30 cellular contexts compared by ENCODE assay signal in genomic region chr7:134594877-134595276, GRCh38. TPM values are rescaled to one million over a fixed set of nuclear protein-coding genes. Genes with fewer than 3 reads are reported as not detected.
DNase-seq lines count a peak whose midpoint lies in the region; FAIRE-seq and TF ChIP-seq lines count a peak whose summit lies in the region.
"Had no signal": no experiment of that assay in that cellular context is flagged by ENCODE, and none has a peak within 500 bp of the region (broad histone marks: within the 10 kb centered on the region; RNA-seq: fewer than 3 reads in every experiment).

No MANE protein-coding gene starts in this region.

- no peak for TF ChIP-seq EP300 in H1 (IDR thresholded peaks at IDR 0.05; ENCODE audit: borderline replicate concordance in 1 of 2, low read depth in 2 of 2, low read length in 2 of 2)

- H3K4me3 ChIP-seq in ACC112 (ENCODE audit: low read depth, low read length) (no peak overlapping the region), PC-9 (no peak overlapping the region), H1 (ENCODE audit: extremely low read depth in 1 of 4, insufficient read depth in 2 of 4, low read depth in 3 of 4, low read length in 4 of 4) (no peak overlapping the region), rectal smooth muscle tissue (ENCODE audit: low read length) (no peak overlapping the region)
- no peak overlapping the region for H3K4me3 ChIP-seq in effector memory CD4-positive, alpha-beta T cell (ENCODE audit: insufficient read depth, low read depth, low read length, poor library complexity, severe bottlenecking)
- H3K4me3 ChIP-seq: lung, neural progenitor cell, psoas muscle had no signal

- H3K56ac ChIP-seq in H1 (replicated peaks; ENCODE audit: insufficient read length, low read depth, low read length) = no peak overlapping the region

- CTCF ChIA-PET in PC-9 (lab: Charles Lee) (no interaction called here), H1 (lab: Charles Lee; ENCODE audit: partially characterized antibody) (no interaction called here)

- TF ChIP-seq CTCF in PC-9 (conservative IDR thresholded peaks at IDR 0.05) = no peak
- TF ChIP-seq CTCF in H1 (IDR thresholded peaks at IDR 0.05; ENCODE audit: control extremely low read depth in 1 of 3, insufficient read depth in 1 of 3, low read depth in 1 of 3, low read length in 3 of 3) = no peak
- TF ChIP-seq CTCF in GM13976 (IDR thresholded peaks at IDR 0.05; ENCODE audit: borderline replicate concordance, control extremely low read depth, extremely low read depth, insufficient read depth, missing control alignments) = no peak

- BruUV-seq in PC-9 (replicated peaks; lab: Mats Ljungman, UMichigan) = no TSS peak

- H3K27me3 Mint-ChIP-seq in activated T-helper 2 cell treated with anti-CD3 and anti-CD28 coated beads, Interferon-gamma antibody, Interleukin-2, Interleukin-4, amounts not matched to agents 10 μg/mL and 5 μg/mL and 100 μg/mL, durations not matched to agents 14 hours and 24 hours and 36 hours (ENCODE audit: low read depth) = peaks cover 8% of the 10 kb centered on the region

- H4K8ac ChIP-seq in H1 (ENCODE audit: extremely low read depth, insufficient read depth, low read length) = no peak overlapping the region

- DNase-seq in PC-9 (no peak), H1 (ENCODE audit: low read depth in 1 of 2, low spot score in 2 of 2) (no peak), GM13976 (ENCODE audit: low spot score) (no peak), NCI-H446 treated with DMSO at 0.1 percent for 48 hours (lab: John Stamatoyannopoulos, UW) (no peak)
- no peak for DNase-seq in effector memory CD4-positive, alpha-beta T cell
- no peak for DNase-seq in activated T-helper 2 cell treated with anti-CD3 and anti-CD28 coated beads, Interferon-gamma antibody, Interleukin-2, Interleukin-4, amounts not matched to agents 10 μg/mL and 5 μg/mL and 100 μg/mL, durations not matched to agents 14 hours and 24 hours and 36 hours (ENCODE audit: low spot score)
- DNase-seq: activated CD4-positive, alpha-beta T cell treated with anti-CD3 and anti-CD28 coated beads, Interleukin-2, amount 50 U/mL, for 48 hours; activated CD4-positive, CD25-positive, alpha-beta regulatory T cell; activated CD8-positive, alpha-beta memory T cell treated with anti-CD3 and anti-CD28 coated beads, Interleukin-2, amount 50 U/mL, for 48 hours; activated naive CD8-positive, alpha-beta T cell treated with anti-CD3 and anti-CD28 coated beads for 36 hours; effector CD4-positive, alpha-beta T cell; NCI-H1092 treated with DMSO at 0.1 percent for 48 hours; NCI-H1930; NCI-H2227 treated with DMSO at 0.1 percent for 48 hours; NCI-H748 treated with DMSO at 0.1 percent for 48 hours; psoas muscle; RPMI8226; small intestine; stimulated activated CD4-positive, alpha-beta T cell treated with anti-CD3 and anti-CD28 coated beads, Interleukin-1b, Interleukin-23, amount 100 ng/mL, for 48 hours; T-helper 9 cell had no signal

- no peak overlapping the region for H4K5ac ChIP-seq in H1 (ENCODE audit: insufficient read length, low read depth, low read length)

- no peaks in the 10 kb centered on the region for H3K23me2 ChIP-seq in H1 (ENCODE audit: low read depth, low read length)

- no peak overlapping the region for H2BK12ac ChIP-seq in H1 (ENCODE audit: low read depth, low read length)

- H2BK5ac ChIP-seq in H1 (ENCODE audit: low read depth, low read length) = no peak overlapping the region

- H3K27ac Mint-ChIP-seq in activated T-helper 2 cell treated with anti-CD3 and anti-CD28 coated beads, Interferon-gamma antibody, Interleukin-2, Interleukin-4, amounts not matched to agents 10 μg/mL and 5 μg/mL and 100 μg/mL, durations not matched to agents 14 hours and 24 hours and 36 hours = no peak overlapping the region
- H3K27ac Mint-ChIP-seq: activated naive CD8-positive, alpha-beta T cell treated with anti-CD3 and anti-CD28 coated beads for 36 hours; activated T-helper 17 cell treated with anti-CD3 and anti-CD28 coated beads, Interleukin-2, amount 50 U/mL, for 72 hours; neural progenitor cell had no signal

- H3K18ac ChIP-seq in H1 (ENCODE audit: extremely low read depth, low read length) = no peak overlapping the region

- H3K4me1 ChIP-seq in ACC112 (ENCODE audit: control insufficient read depth, insufficient read depth, low read length, unreplicated experiment) (peaks cover 16% of the 10 kb centered on the region), PC-9 (replicated peaks; ENCODE audit: insufficient read depth) (peaks cover 57% of the 10 kb centered on the region), H1 (replicated peaks in 1 of 4; ENCODE audit: control insufficient read depth in 3 of 4, insufficient read depth in 4 of 4, low read length in 3 of 4) (0 out of 7 replicates have a peak, but pooled peaks cover 0 to 3% (median 0%) of the 10 kb centered on the region in 4 experiments), rectal smooth muscle tissue (ENCODE audit: control insufficient read depth, insufficient read depth, low read length) (peaks cover 5% of the 10 kb centered on the region)
- no peaks in the 10 kb centered on the region for H3K4me1 ChIP-seq in effector memory CD4-positive, alpha-beta T cell (ENCODE audit: control insufficient read depth, insufficient read depth, low read length, poor library complexity, severe bottlenecking)
- H3K4me1 ChIP-seq: neural progenitor cell had no signal

- H4K91ac ChIP-seq in H1 (replicated peaks; ENCODE audit: insufficient read length, low read length) = no peak overlapping the region

- no peak overlapping the region for H3K14ac ChIP-seq in H1 (ENCODE audit: insufficient read length)

- peaks cover 46% of the 10 kb centered on the region for H3F3A ChIP-seq in PC-9 (ENCODE audit: insufficient read depth, low read depth)

- H3K9ac ChIP-seq in H1 (replicated peaks in 1 of 4; ENCODE audit: extremely low read depth in 1 of 4, low read depth in 3 of 4, low read length in 3 of 4) = no peak overlapping the region
- H3K9ac ChIP-seq in rectal smooth muscle tissue (ENCODE audit: low read length) = no peak overlapping the region
- H3K9ac ChIP-seq: neural progenitor cell had no signal

- H3K9me3 ChIP-seq in PC-9 (ENCODE audit: insufficient read depth, low read depth) (peaks cover 37% of the 10 kb centered on the region), H1 (ENCODE audit: insufficient read depth in 2 of 2, low read depth in 1 of 2, low read length in 1 of 2) (no peaks in the 10 kb centered on the region)
- no peaks in the 10 kb centered on the region for H3K9me3 ChIP-seq in effector memory CD4-positive, alpha-beta T cell (ENCODE audit: control insufficient read depth, low read length)
- H3K9me3 ChIP-seq: psoas muscle had no signal

- H3K4ac ChIP-seq in H1 (replicated peaks; ENCODE audit: insufficient read length, low read depth, low read length) = no peak overlapping the region

- H3K79me2 ChIP-seq in ACC112 (ENCODE audit: control insufficient read depth, insufficient read depth, low read length, unreplicated experiment) (no peaks in the 10 kb centered on the region), PC-9 (ENCODE audit: low read depth) (no peaks in the 10 kb centered on the region), H1 (ENCODE audit: control insufficient read depth in 1 of 2, insufficient read depth in 2 of 2, low read length in 2 of 2) (no peaks in the 10 kb centered on the region)

- no peak for TF ChIP-seq POLR2A in H1 (IDR thresholded peaks at IDR 0.05; ENCODE audit: control extremely low read depth in 1 of 2, low read depth in 2 of 2, low read length in 2 of 2)

- TF ChIP-seq RAD21 in H1 (IDR thresholded peaks at IDR 0.05 in 1 of 2, conservative IDR thresholded peaks at IDR 0.05 in 1 of 2; ENCODE audit: low read depth in 2 of 2, low read length in 2 of 2) = no peak

- H2AK5ac ChIP-seq in H1 (ENCODE audit: low read depth, low read length) = no peak overlapping the region

- no peak overlapping the region for H2BK20ac ChIP-seq in H1 (ENCODE audit: low read length)

- H2BK120ac ChIP-seq in H1 (replicated peaks; ENCODE audit: low read depth, low read length) = no peak overlapping the region

- no peak overlapping the region for H3K4me3 Mint-ChIP-seq in activated T-helper 2 cell treated with anti-CD3 and anti-CD28 coated beads, Interferon-gamma antibody, Interleukin-2, Interleukin-4, amounts not matched to agents 10 μg/mL and 5 μg/mL and 100 μg/mL, durations not matched to agents 14 hours and 24 hours and 36 hours (ENCODE audit: low read depth)
- H3K4me3 Mint-ChIP-seq: activated naive CD8-positive, alpha-beta T cell treated with anti-CD3 and anti-CD28 coated beads for 36 hours; activated T-helper 17 cell treated with anti-CD3 and anti-CD28 coated beads, Interleukin-2, amount 50 U/mL, for 72 hours; neural progenitor cell had no signal

- no peak overlapping the region for H2BK15ac ChIP-seq in H1 (ENCODE audit: low read length)

- intact Hi-C loops in PC-9 (cut with micrococcal nuclease; ENCODE audit: unreplicated experiment) = loop anchor here (1.0 kb wide), 1 partner anchor 46 kb away; the partner anchor contains the start of gene AKR1B15
- intact Hi-C loops in activated T-helper 2 cell treated with anti-CD3 and anti-CD28 coated beads, Interferon-gamma antibody, Interleukin-2, Interleukin-4, amounts not matched to agents 10 μg/mL and 5 μg/mL and 100 μg/mL, durations not matched to agents 14 hours and 24 hours and 36 hours (cut with micrococcal nuclease) = no loop called here

- in situ Hi-C loops in GM13976 (cut with MboI; ENCODE audit: low sequenced_read_pairs, unreplicated experiment) = no loop called here

- H3K4me2 ChIP-seq in PC-9 (peak overlapping the region; percentile 51), H1 (ENCODE audit: insufficient read depth in 1 of 2, low read depth in 2 of 2, low read length in 2 of 2) (no peak overlapping the region)
- H3K4me2 ChIP-seq: neural progenitor cell had no signal

- H3K27ac ChIP-seq in ACC112 (ENCODE audit: low read depth, low read length) (peak overlapping the region; percentile 92), PC-9 (peak overlapping the region; percentile 95), H1 (ENCODE audit: low read depth, low read length) (no peak overlapping the region), rectal smooth muscle tissue (ENCODE audit: low read depth, low read length) (peak overlapping the region; percentile 83)
- no peak overlapping the region for H3K27ac ChIP-seq in effector memory CD4-positive, alpha-beta T cell (ENCODE audit: insufficient read depth, low read length, poor library complexity, severe bottlenecking)
- H3K27ac ChIP-seq: neural progenitor cell had no signal

- no peaks in the 10 kb centered on the region for H3K4me1 Mint-ChIP-seq in activated T-helper 2 cell treated with anti-CD3 and anti-CD28 coated beads, Interferon-gamma antibody, Interleukin-2, Interleukin-4, amounts not matched to agents 10 μg/mL and 5 μg/mL and 100 μg/mL, durations not matched to agents 14 hours and 24 hours and 36 hours (ENCODE audit: low read depth)
- H3K4me1 Mint-ChIP-seq: activated naive CD8-positive, alpha-beta T cell treated with anti-CD3 and anti-CD28 coated beads for 36 hours; activated T-helper 17 cell treated with anti-CD3 and anti-CD28 coated beads, Interleukin-2, amount 50 U/mL, for 72 hours had no signal

- no peak overlapping the region for H3K23ac ChIP-seq in H1 (ENCODE audit: insufficient read length)

- no peaks in the 10 kb centered on the region for H3K79me1 ChIP-seq in H1 (ENCODE audit: low read depth, low read length)

- POLR2A ChIA-PET in PC-9 (lab: Charles Lee; ENCODE audit: unreplicated experiment) (no interaction called here), H1 (lab: Charles Lee; ENCODE audit: partially characterized antibody) (no interaction called here)

- peaks cover 16% of the 10 kb centered on the region for H3K9me3 Mint-ChIP-seq in activated T-helper 2 cell treated with anti-CD3 and anti-CD28 coated beads, Interferon-gamma antibody, Interleukin-2, Interleukin-4, amounts not matched to agents 10 μg/mL and 5 μg/mL and 100 μg/mL, durations not matched to agents 14 hours and 24 hours and 36 hours

- H3K27me3 ChIP-seq in ACC112 (ENCODE audit: insufficient read depth, low read length) (no peaks in the 10 kb centered on the region), PC-9 (ENCODE audit: insufficient read depth, low read depth) (no peaks in the 10 kb centered on the region), H1 (replicated peaks in 1 of 4; ENCODE audit: control insufficient read depth in 3 of 4, extremely low read depth in 1 of 4, insufficient read depth in 3 of 4, low read length in 3 of 4) (no peaks in the 10 kb centered on the region), rectal smooth muscle tissue (ENCODE audit: control insufficient read depth, insufficient read depth, low read length) (no peaks in the 10 kb centered on the region)
- no peaks in the 10 kb centered on the region for H3K27me3 ChIP-seq in effector memory CD4-positive, alpha-beta T cell (replicated peaks; ENCODE audit: control insufficient read depth, insufficient read depth, low read length, poor library complexity, severe bottlenecking)
- H3K27me3 ChIP-seq: neural progenitor cell had no signal

- H3K36me3 ChIP-seq in ACC112 (ENCODE audit: insufficient read depth, low read length) (no peaks in the 10 kb centered on the region), PC-9 (ENCODE audit: low read depth) (peaks cover 6% of the 10 kb centered on the region), H1 (ENCODE audit: control insufficient read depth in 2 of 4, insufficient read depth in 4 of 4, low read length in 3 of 4) (no peaks in the 10 kb centered on the region), rectal smooth muscle tissue (ENCODE audit: control insufficient read depth, insufficient read depth, low read length) (no peaks in the 10 kb centered on the region)
- no peaks in the 10 kb centered on the region for H3K36me3 ChIP-seq in effector memory CD4-positive, alpha-beta T cell (ENCODE audit: control insufficient read depth, insufficient read depth, low read length)
- H3K36me3 ChIP-seq: neural progenitor cell had no signal

- H3K9me2 ChIP-seq in PC-9 (ENCODE audit: insufficient read depth) = no peaks in the 10 kb centered on the region

- no peak overlapping the region for H2AFZ ChIP-seq in ACC112 (ENCODE audit: low read length, unreplicated experiment)
- H2AFZ ChIP-seq in PC-9 = no peak overlapping the region
- H2AFZ ChIP-seq in H1 (ENCODE audit: low read length) = no peak overlapping the region
- H2AFZ ChIP-seq: neural progenitor cell had no signal

- H4K20me1 ChIP-seq in PC-9 (ENCODE audit: insufficient read depth) (no peaks in the 10 kb centered on the region), H1 (replicated peaks in 1 of 2; ENCODE audit: control insufficient read depth in 1 of 2, insufficient read depth in 2 of 2, low read length in 2 of 2) (no peaks in the 10 kb centered on the region)

- no peak for FAIRE-seq in H1 (lab: Jason Lieb, UNC)
- FAIRE-seq: D721Med, frontal cortex, GM12891, keratinocyte, small intestine had no signal

- 67% methylated on average over 1 of the region's 1 CpG; no CpG with 5 or more reads in 1 of the 2 experiments for WGBS in H1 (ENCODE audit: extremely low coverage in 1 of 2, insufficient coverage in 1 of 2, insufficient read length in 1 of 2, insufficient replicate concordance in 2 of 2, low coverage in 1 of 2, low lambda C conversion rate in 2 of 2, missing lambda C conversion rate in 1 of 2), 2 experiments

- H3K36me3 Mint-ChIP-seq in activated T-helper 2 cell treated with anti-CD3 and anti-CD28 coated beads, Interferon-gamma antibody, Interleukin-2, Interleukin-4, amounts not matched to agents 10 μg/mL and 5 μg/mL and 100 μg/mL, durations not matched to agents 14 hours and 24 hours and 36 hours (ENCODE audit: low read depth) = no peaks in the 10 kb centered on the region

RNA-seq across cellular contexts. Expression of gene AKR1B15, which starts 46.0 kb away (rescaled TPM):
- 3.2 and 3.4 TPM in 2 replicates for total RNA-seq in PC-9 (2021)
- total RNA-seq in H1 (2021; fragmentation: NEBNext Ultra II Directional; extraction: Animal tissue kit (Norgen Biotek cat#: 25700)) = 0.25 and 0.47 TPM in 2 replicates
- 0.15 TPM in 1 of 2 replicates, not detected in the other for polyA plus RNA-seq in H1 (2011; rRNA removed)
- 0.09 TPM for polyA plus RNA-seq in H1 (2011; cell fraction: cytosol; rRNA removed)
- 0.10 TPM for polyA plus RNA-seq in H1 (2011; cell fraction: nucleus; rRNA removed)
- polyA plus RNA-seq in H1 (2012, experiment 1 of 2) = 0.08 TPM in 1 of 4 replicates, not detected in the others
- polyA plus RNA-seq in H1 (2012, experiment 2 of 2) = not detected
- polyA plus RNA-seq in H1 (2013, experiment 1 of 2) = 0.12 TPM
- 0.13 TPM for polyA plus RNA-seq in H1 (2013, experiment 2 of 2)
- polyA minus RNA-seq in H1 (2011; rRNA and poly(A)+ RNA removed) = 0.10 TPM in 1 of 2 replicates, not detected in the other
- polyA minus RNA-seq in H1 (2011; cell fraction: cytosol; rRNA and poly(A)+ RNA removed) = not detected
- not detected for polyA minus RNA-seq in H1 (2011; cell fraction: nucleus; rRNA and poly(A)+ RNA removed)
- total RNA-seq in activated T-helper 2 cell treated with anti-CD3 and anti-CD28 coated beads, Interferon-gamma antibody, Interleukin-2, Interleukin-4, amounts not matched to agents 10 μg/mL and 5 μg/mL and 100 μg/mL, durations not matched to agents 14 hours and 24 hours and 36 hours = not detected in 2 replicates
- total RNA-seq: activated naive CD8-positive, alpha-beta T cell treated with anti-CD3 and anti-CD28 coated beads for 36 hours; activated T-helper 17 cell treated with anti-CD3 and anti-CD28 coated beads, Interleukin-2, amount 50 U/mL, for 72 hours; cerebellum; frontal cortex; lung had no signal
- polyA plus RNA-seq: lung had no signal

RNA-seq across cellular contexts. Expression of gene BPGM, which starts 51.8 kb away (rescaled TPM):
- total RNA-seq in PC-9 (2021) = 18.5 and 24.6 TPM in 2 replicates
- total RNA-seq in H1 (2021; fragmentation: NEBNext Ultra II Directional; extraction: Animal tissue kit (Norgen Biotek cat#: 25700)) = 15.3 and 17.4 TPM in 2 replicates
- polyA plus RNA-seq in H1 (2011; rRNA removed) = 5.6 and 9.7 TPM in 2 replicates
- polyA plus RNA-seq in H1 (2011; cell fraction: cytosol; rRNA removed) = 16.0 TPM
- 3.0 TPM for polyA plus RNA-seq in H1 (2011; cell fraction: nucleus; rRNA removed)
- 10.6 to 15.1 TPM (median 12.4 TPM) in 4 replicates for polyA plus RNA-seq in H1 (2012, experiment 1 of 2)
- 3.0 TPM for polyA plus RNA-seq in H1 (2012, experiment 2 of 2)
- 12.6 TPM for polyA plus RNA-seq in H1 (2013, experiment 1 of 2)
- polyA plus RNA-seq in H1 (2013, experiment 2 of 2) = 12.1 TPM
- polyA minus RNA-seq in H1 (2011; rRNA and poly(A)+ RNA removed) = 7.5 and 8.9 TPM in 2 replicates
- polyA minus RNA-seq in H1 (2011; cell fraction: cytosol; rRNA and poly(A)+ RNA removed) = 3.4 TPM
- polyA minus RNA-seq in H1 (2011; cell fraction: nucleus; rRNA and poly(A)+ RNA removed) = 5.4 TPM
- 28.0 and 29.2 TPM in 2 replicates for total RNA-seq in activated T-helper 2 cell treated with anti-CD3 and anti-CD28 coated beads, Interferon-gamma antibody, Interleukin-2, Interleukin-4, amounts not matched to agents 10 μg/mL and 5 μg/mL and 100 μg/mL, durations not matched to agents 14 hours and 24 hours and 36 hours

Comparison
In these comparisons a context has a peak if more than half of its experiments do, and no peak if none do; other contexts are left out.
1. H3K27ac ChIP-seq: peak in ACC112 (single experiment), PC-9 (single experiment) and rectal smooth muscle tissue (single experiment); none in H1 (single experiment) and effector memory CD4-positive, alpha-beta T cell (single experiment).